In the genomic region with DNA sequence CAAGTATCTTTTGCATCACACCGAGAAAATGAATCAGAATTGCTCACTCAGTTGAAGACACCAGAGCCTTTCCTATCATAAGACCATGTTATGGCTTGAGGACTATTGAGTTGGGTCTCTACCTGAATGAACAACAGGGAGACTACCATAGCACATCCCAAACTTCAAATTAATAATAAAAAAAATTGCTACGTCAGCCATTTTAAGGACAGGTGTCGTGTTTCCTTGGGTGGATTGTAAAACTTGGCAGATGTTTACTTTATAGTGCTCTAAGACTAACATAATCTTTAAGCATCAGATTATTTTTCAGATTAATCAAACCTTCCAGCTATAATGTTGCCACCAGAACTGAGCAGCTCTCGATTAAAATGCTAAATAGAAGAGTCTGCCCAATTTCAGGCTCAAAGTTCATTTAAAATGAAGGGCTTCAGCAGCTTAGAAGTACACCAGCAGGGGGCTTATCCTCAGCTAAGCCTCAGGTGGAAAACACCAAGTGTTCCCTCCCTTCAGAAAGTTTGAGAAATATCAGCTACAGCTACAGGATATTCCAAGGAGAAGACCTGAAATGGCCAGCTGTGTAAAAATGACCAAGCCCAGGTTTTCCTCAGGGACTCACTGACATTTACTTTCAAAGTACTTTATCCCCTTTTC, we compare ENCODE assay signal across 14 cellular contexts.
DNase-seq lines count a peak whose midpoint lies in the region; ATAC-seq and TF ChIP-seq lines count a peak whose summit lies in the region.
"Had no signal": no experiment of that assay in that cellular context is flagged by ENCODE, and none has a peak within 500 bp of the region (broad histone marks: within the 10 kb centered on the region; RNA-seq: fewer than 3 reads in every experiment).

No MANE protein-coding gene starts in this region.

- H3K27me3 Mint-ChIP-seq in Caco-2 (ENCODE audit: insufficient read depth, unreplicated experiment) = peaks cover 6% of the 10 kb centered on the region
- H3K27me3 Mint-ChIP-seq: activated naive CD8-positive, alpha-beta T cell treated with anti-CD3 and anti-CD28 coated beads, Interleukin-2, amount 10 ng/mL, durations not matched to agents 7 days and 5 days had no signal

- H4K5ac ChIP-seq in mesendoderm (ENCODE audit: low read length) = no peak overlapping the region

- DNase-seq in Caco-2 (peak in 1 of 2 experiments; percentile 5), RWPE2 (ENCODE audit: low spot score) (no peak), mesendoderm (peak; percentile 40), foreskin melanocyte (no peak), D341Med (ENCODE audit: low spot score) (no peak)
- DNase-seq: activated CD4-positive, alpha-beta T cell treated with anti-CD3 and anti-CD28 coated beads for 1 hour; activated naive CD8-positive, alpha-beta T cell treated with anti-CD3 and anti-CD28 coated beads, Interleukin-2, amount 10 ng/mL, durations not matched to agents 7 days and 5 days; lower lobe of right lung; NCI-H2107; nephron progenitor cell; stomach had no signal

- H2BK5ac ChIP-seq in mesendoderm (ENCODE audit: low read length) = no peak overlapping the region

- H3K23ac ChIP-seq in mesendoderm (ENCODE audit: low read length) = no peak overlapping the region

- no peak overlapping the region for H3K27ac ChIP-seq in RWPE2 (ENCODE audit: poor library complexity, severe bottlenecking)
- no peak overlapping the region for H3K27ac ChIP-seq in mesendoderm (ENCODE audit: low read depth, low read length)
- H3K27ac ChIP-seq: epithelial cell of prostate, lower lobe of right lung, stomach had no signal

- H3K4me1 Mint-ChIP-seq in Caco-2 (ENCODE audit: low read depth, unreplicated experiment) = no peaks in the 10 kb centered on the region
- H3K4me1 Mint-ChIP-seq: activated naive CD8-positive, alpha-beta T cell treated with anti-CD3 and anti-CD28 coated beads, Interleukin-2, amount 10 ng/mL, durations not matched to agents 7 days and 5 days had no signal

- TF ChIP-seq CTCF in Caco-2 (IDR thresholded peaks at IDR 0.05; ENCODE audit: insufficient read depth in 1 of 2, low read depth in 1 of 2, low read length in 1 of 2, severe bottlenecking in 1 of 2, unreplicated experiment in 1 of 2) = peak; percentile 30 to 45
- peak; percentile 23 for TF ChIP-seq CTCF in RWPE2 (IDR thresholded peaks at IDR 0.05; ENCODE audit: poor library complexity, severe bottlenecking)

- POLR2A ChIA-PET in Caco-2 (lab: Charles Lee) = no interaction called here

- H2BK120ac ChIP-seq in mesendoderm (ENCODE audit: low read depth, low read length) = no peak overlapping the region

- H3K27ac Mint-ChIP-seq in Caco-2 (ENCODE audit: unreplicated experiment) = no peak overlapping the region
- H3K27ac Mint-ChIP-seq: activated naive CD8-positive, alpha-beta T cell treated with anti-CD3 and anti-CD28 coated beads, Interleukin-2, amount 10 ng/mL, durations not matched to agents 7 days and 5 days had no signal

- intact Hi-C loops in Caco-2 (cut with micrococcal nuclease; ENCODE audit: unreplicated experiment) = loop anchor here (1.0 kb wide), 1 partner anchor 199 kb away; no protein-coding TSS in a partner anchor

- CTCF ChIA-PET in Caco-2 (lab: Charles Lee) = interaction anchor here (0.6 kb wide), 1 partner anchor 879 kb away, joined by 3 read pairs; no protein-coding TSS in a partner anchor

- no peaks in the 10 kb centered on the region for H3K79me1 ChIP-seq in mesendoderm (ENCODE audit: low read length)

- peak; percentile 53 for ATAC-seq in GM19351 (IDR thresholded peaks at IDR 0.05; ENCODE audit: unreplicated experiment)
- peak; percentile 45; the same call in 1 of the 3 replicates for ATAC-seq in RWPE2 (ENCODE audit: low read depth)
- no peak for ATAC-seq in HG02938 (IDR thresholded peaks at IDR 0.05; ENCODE audit: unreplicated experiment)
- ATAC-seq: lower lobe of right lung had no signal

- no peaks in the 10 kb centered on the region for H3K36me3 Mint-ChIP-seq in Caco-2 (ENCODE audit: insufficient read depth, unreplicated experiment)
- H3K36me3 Mint-ChIP-seq: activated naive CD8-positive, alpha-beta T cell treated with anti-CD3 and anti-CD28 coated beads, Interleukin-2, amount 10 ng/mL, durations not matched to agents 7 days and 5 days had no signal

- WGBS in mesendoderm (ENCODE audit: extremely low coverage, insufficient coverage, low lambda C conversion rate) = no CpG with 5 or more reads among the region's 4 CpGs

- H3K79me2 ChIP-seq in mesendoderm (ENCODE audit: control insufficient read depth, insufficient read depth, low read length) = no peaks in the 10 kb centered on the region

- H3K56ac ChIP-seq in mesendoderm (ENCODE audit: low read length) = no peak overlapping the region

- H3K9ac ChIP-seq in mesendoderm (ENCODE audit: low read length) = no peak overlapping the region

- H3K4me3 ChIP-seq in Caco-2 (ENCODE audit: low read depth, low read length) (no peak overlapping the region), RWPE2 (ENCODE audit: severe bottlenecking) (no peak overlapping the region), mesendoderm (ENCODE audit: low read length) (no peak overlapping the region)
- H3K4me3 ChIP-seq: lower lobe of right lung, stomach had no signal

- H3K9me3 ChIP-seq in Caco-2 (no peaks in the 10 kb centered on the region), RWPE2 (ENCODE audit: severe bottlenecking) (no peaks in the 10 kb centered on the region)
- H3K9me3 ChIP-seq: lower lobe of right lung, stomach had no signal

- H3K18ac ChIP-seq in mesendoderm (ENCODE audit: low read length) = no peak overlapping the region

- H3K4me3 Mint-ChIP-seq in Caco-2 (ENCODE audit: unreplicated experiment) = no peak overlapping the region
- H3K4me3 Mint-ChIP-seq: activated naive CD8-positive, alpha-beta T cell treated with anti-CD3 and anti-CD28 coated beads, Interleukin-2, amount 10 ng/mL, durations not matched to agents 7 days and 5 days; nephron progenitor cell had no signal

- H4K8ac ChIP-seq in mesendoderm (ENCODE audit: low read depth, low read length) = no peak overlapping the region

- no peak overlapping the region for H2AK5ac ChIP-seq in mesendoderm (ENCODE audit: low read length)

- H3K27me3 ChIP-seq in Caco-2 (replicated peaks; ENCODE audit: control insufficient read depth, insufficient read depth, low read length) (no peaks in the 10 kb centered on the region), RWPE2 (ENCODE audit: insufficient read depth, poor library complexity, severe bottlenecking) (peaks cover 9% of the 10 kb centered on the region), mesendoderm (ENCODE audit: insufficient read depth, low read length, poor library complexity) (no peaks in the 10 kb centered on the region)
- H3K27me3 ChIP-seq: stomach had no signal

- H3K4me1 ChIP-seq in Caco-2 (no peaks in the 10 kb centered on the region), RWPE2 (ENCODE audit: insufficient read depth, poor library complexity, severe bottlenecking) (no peaks in the 10 kb centered on the region), mesendoderm (ENCODE audit: control insufficient read depth, low read depth, low read length) (no peaks in the 10 kb centered on the region)
- H3K4me1 ChIP-seq: lower lobe of right lung, stomach had no signal

- H2BK15ac ChIP-seq in mesendoderm (replicated peaks; ENCODE audit: low read depth) = no peak overlapping the region

- no peak overlapping the region for H3K4ac ChIP-seq in mesendoderm (ENCODE audit: low read depth, low read length)

- H3K4me2 ChIP-seq in mesendoderm (ENCODE audit: low read length) = no peak overlapping the region

- H3K9me3 Mint-ChIP-seq in Caco-2 (ENCODE audit: unreplicated experiment) = no peaks in the 10 kb centered on the region
- H3K9me3 Mint-ChIP-seq: activated naive CD8-positive, alpha-beta T cell treated with anti-CD3 and anti-CD28 coated beads, Interleukin-2, amount 10 ng/mL, durations not matched to agents 7 days and 5 days; nephron progenitor cell had no signal

- no TSS peak for BruUV-seq in Caco-2 (replicated peaks; lab: Mats Ljungman, UMichigan)

- H3K36me3 ChIP-seq in Caco-2 (ENCODE audit: control insufficient read depth, insufficient read depth, low read length) = no peaks in the 10 kb centered on the region
- no peaks in the 10 kb centered on the region for H3K36me3 ChIP-seq in RWPE2 (ENCODE audit: low read depth)
- no peaks in the 10 kb centered on the region for H3K36me3 ChIP-seq in mesendoderm (ENCODE audit: control insufficient read depth, insufficient read depth, low read length)
- H3K36me3 ChIP-seq: lower lobe of right lung, stomach had no signal
